Comparison of ENCODE assay signal across 14 cellular contexts in genomic region chr16:47887496-47887895, GRCh38.
DNase-seq lines count a peak whose midpoint lies in the region; ATAC-seq and TF ChIP-seq lines count a peak whose summit lies in the region.
"Had no signal": no experiment of that assay in that cellular context is flagged by ENCODE, and none has a peak within 500 bp of the region (broad histone marks: within the 10 kb centered on the region; RNA-seq: fewer than 3 reads in every experiment).

No MANE protein-coding gene starts in this region.

- no peak for ATAC-seq in HG02588 (IDR thresholded peaks at IDR 0.05; ENCODE audit: unreplicated experiment)
- ATAC-seq in GM18511 (IDR thresholded peaks at IDR 0.05; ENCODE audit: unreplicated experiment) = no peak
- no peak for ATAC-seq in GM19463 (IDR thresholded peaks at IDR 0.05; ENCODE audit: unreplicated experiment)
- ATAC-seq: Right ventricle myocardium inferior had no signal

- H3K27ac Mint-ChIP-seq in nephron progenitor cell = peak overlapping the region; percentile 82
- H3K27ac Mint-ChIP-seq: nephron had no signal

- WGBS in ectodermal cell, 2 experiments = 20 to 24% methylated on average over 5 of the region's 5 CpGs

- no peaks in the 10 kb centered on the region for H3K36me3 ChIP-seq in ectodermal cell (ENCODE audit: control insufficient read depth, insufficient read depth, low read length)

- H3K4me1 Mint-ChIP-seq in nephron progenitor cell = peaks cover 52% of the 10 kb centered on the region

- H3K27ac ChIP-seq in ectodermal cell (ENCODE audit: insufficient read depth, low read depth, low read length, poor library complexity, severe bottlenecking) = peak overlapping the region; percentile 56
- H3K27ac ChIP-seq: testis had no signal

- H3K4me1 ChIP-seq in ectodermal cell (ENCODE audit: control insufficient read depth, insufficient read depth, low read length) = peaks cover 41% of the 10 kb centered on the region

- H3K27me3 ChIP-seq in ectodermal cell (ENCODE audit: control insufficient read depth, insufficient read depth, low read length, poor library complexity, severe bottlenecking) = no peaks in the 10 kb centered on the region
- H3K27me3 ChIP-seq: testis had no signal

- TF ChIP-seq CTCF in nephron progenitor cell (IDR thresholded peaks at IDR 0.05) = no peak

- peak overlapping the region; percentile 58 for H3K4me3 Mint-ChIP-seq in nephron progenitor cell
- H3K4me3 Mint-ChIP-seq: nephron had no signal

- peaks cover 34% of the 10 kb centered on the region for H3K27me3 Mint-ChIP-seq in nephron progenitor cell (ENCODE audit: low read depth, poor library complexity)

- DNase-seq in EL (peak; percentile 92), NCI-H2227 treated with DMSO at 0.1 percent for 48 hours (lab: John Stamatoyannopoulos, UW) (peak; percentile 47), nephron progenitor cell (peak; percentile 16)
- DNase-seq in activated CD4-positive, alpha-beta T cell treated with anti-CD3 and anti-CD28 coated beads for 1 hour = no peak
- DNase-seq: activated CD4-positive, CD25-positive, alpha-beta regulatory T cell treated with anti-CD3 and anti-CD28 coated beads, Interleukin-2, amount 50 U/mL, for 72 hours; hippocampal formation; NCI-H1694; testis had no signal

- no peaks in the 10 kb centered on the region for H3K9me3 ChIP-seq in ectodermal cell (ENCODE audit: control insufficient read depth, low read length)
- H3K9me3 ChIP-seq: testis had no signal

- H3K36me3 Mint-ChIP-seq in nephron progenitor cell (ENCODE audit: low read depth) = no peaks in the 10 kb centered on the region

- H3K4me3 ChIP-seq in ectodermal cell (ENCODE audit: insufficient read depth, low read depth, low read length) = no peak overlapping the region
- H3K4me3 ChIP-seq: testis had no signal

- peaks cover 8% of the 10 kb centered on the region for H3K9me3 Mint-ChIP-seq in nephron progenitor cell
